ENCODE assay signal across 17 cellular contexts in genomic region chr20:23508449-23508848, GRCh38. TPM values are rescaled to one million over a fixed set of nuclear protein-coding genes. Genes with fewer than 3 reads are reported as not detected.
DNase-seq lines count a peak whose midpoint lies in the region; ATAC-seq and TF ChIP-seq lines count a peak whose summit lies in the region.
"Had no signal": no experiment of that assay in that cellular context is flagged by ENCODE, and none has a peak within 500 bp of the region (broad histone marks: within the 10 kb centered on the region; RNA-seq: fewer than 3 reads in every experiment).

No MANE protein-coding gene starts in this region.

- H3K27me3 ChIP-seq in GM23338 (ENCODE audit: insufficient read depth) (no peaks in the 10 kb centered on the region), endodermal cell (ENCODE audit: control insufficient read depth, insufficient read depth, low read length, poor library complexity, severe bottlenecking) (peaks cover 53% of the 10 kb centered on the region), testis (no peaks in the 10 kb centered on the region), heart left ventricle (peaks cover 0 to 7% (median 0%) of the 10 kb centered on the region in 9 donors)
- H3K27me3 ChIP-seq: BLaER1 treated with 17β-estradiol and CSF1 and Interleukin-3, amounts not matched to agents 10 nM and 100 nM had no signal

- no peaks in the 10 kb centered on the region for H3K79me2 ChIP-seq in GM23338 (replicated peaks; ENCODE audit: insufficient read depth)

- H3F3A ChIP-seq in GM23338 (replicated peaks; ENCODE audit: low read depth) = no peaks in the 10 kb centered on the region

- H3K27me3 Mint-ChIP-seq in GM23338 (ENCODE audit: insufficient read depth, low read depth, poor library complexity) (peaks cover 9% of the 10 kb centered on the region), endodermal cell (ENCODE audit: insufficient read depth) (peaks cover 67% of the 10 kb centered on the region), neural crest cell (ENCODE audit: low read depth) (no peaks in the 10 kb centered on the region)

- no peaks in the 10 kb centered on the region for H4K20me1 ChIP-seq in GM23338 (replicated peaks; ENCODE audit: insufficient read depth)
- H4K20me1 ChIP-seq: BLaER1 treated with 17β-estradiol and CSF1 and Interleukin-3, amounts not matched to agents 10 nM and 100 nM had no signal

- intact Hi-C loops in testis (cut with DNase I; ENCODE audit: low total_unique reads) (no loop called here), heart left ventricle (cut with DNase I) (loop anchor here in 1 of 10 donors (5.0 kb wide), 1 partner anchor 89 kb away; no protein-coding TSS in a partner anchor)

- no peak overlapping the region for H3K4me2 ChIP-seq in GM23338

- 0 out of 2 replicates have a peak overlapping the region, but pooled peaks have one; percentile 24 for H2AFZ ChIP-seq in GM23338

- no peak overlapping the region for H3K9ac ChIP-seq in endodermal cell (ENCODE audit: extremely low read depth, low read length, poor library complexity, severe bottlenecking)
- H3K9ac ChIP-seq: BLaER1 treated with 17β-estradiol and CSF1 and Interleukin-3, amounts not matched to agents 10 nM and 100 nM had no signal

- ATAC-seq in GM23338 = peak; percentile 25; the same call in 2 of the 3 replicates
- ATAC-seq in heart left ventricle = no peak

- 83 to 91% methylated on average over 1 to 5 of the region's 5 CpGs for WGBS in endodermal cell (ENCODE audit: insufficient coverage in 1 of 2, insufficient read length in 1 of 2), 2 experiments
- WGBS in testis, 2 donors = 50 to 64% methylated on average over 5 of the region's 5 CpGs
- 42 to 55% (median 49%) methylated on average over 5 of the region's 5 CpGs for WGBS in heart left ventricle, 4 donors

- H3K4me3 Mint-ChIP-seq in GM23338 (no peak overlapping the region; the same call in 2 of the 3 replicates), endodermal cell (no peak overlapping the region), neural crest cell (no peak overlapping the region)
- H3K4me3 Mint-ChIP-seq: CD4-positive, CD25-positive, alpha-beta regulatory T cell; IgD-negative memory B cell had no signal

- no peak for TF ChIP-seq CTCF in GM23338 (conservative IDR thresholded peaks at IDR 0.05; ENCODE audit: low read depth in 2 of 2)
- no peak for TF ChIP-seq CTCF in endodermal cell (conservative IDR thresholded peaks at IDR 0.05)
- no peak for TF ChIP-seq CTCF in neural crest cell (conservative IDR thresholded peaks at IDR 0.05)
- no peak for TF ChIP-seq CTCF in testis (IDR thresholded peaks at IDR 0.05)
- TF ChIP-seq CTCF in heart left ventricle (IDR thresholded peaks at IDR 0.05) = no peak

- H3K9me2 ChIP-seq in GM23338 (ENCODE audit: insufficient read depth) = no peaks in the 10 kb centered on the region

- H3K36me3 Mint-ChIP-seq in GM23338 (ENCODE audit: low read depth) (no peaks in the 10 kb centered on the region), endodermal cell (ENCODE audit: low read depth) (no peaks in the 10 kb centered on the region), neural crest cell (ENCODE audit: low read depth) (no peaks in the 10 kb centered on the region)
- H3K36me3 Mint-ChIP-seq: CD4-positive, CD25-positive, alpha-beta regulatory T cell; IgD-negative memory B cell had no signal

- H3K4me1 Mint-ChIP-seq in GM23338 (peaks cover 25% of the 10 kb centered on the region), endodermal cell (peaks cover 15% of the 10 kb centered on the region), neural crest cell (peaks cover 25% of the 10 kb centered on the region)
- H3K4me1 Mint-ChIP-seq: CD4-positive, CD25-positive, alpha-beta regulatory T cell had no signal

- H3K9me3 ChIP-seq in endodermal cell (ENCODE audit: control insufficient read depth, low read length) (no peaks in the 10 kb centered on the region), testis (no peaks in the 10 kb centered on the region), heart left ventricle (no peaks in the 10 kb centered on the region)
- H3K9me3 ChIP-seq: BLaER1 treated with 17β-estradiol and CSF1 and Interleukin-3, amounts not matched to agents 10 nM and 100 nM had no signal

- H3K4me1 ChIP-seq in GM23338 (ENCODE audit: insufficient read depth) (peaks cover 6% of the 10 kb centered on the region; the same call in 1 of the 2 replicates), endodermal cell (ENCODE audit: control insufficient read depth, insufficient read depth, low read length) (peaks cover 11% of the 10 kb centered on the region), testis (peaks cover 23% of the 10 kb centered on the region), heart left ventricle (no peaks in the 10 kb centered on the region)

- no peak overlapping the region for H3K4me3 ChIP-seq in GM23338
- H3K4me3 ChIP-seq in endodermal cell (ENCODE audit: low read length) = no peak overlapping the region
- H3K4me3 ChIP-seq in testis = no peak overlapping the region
- no peak overlapping the region for H3K4me3 ChIP-seq in heart left ventricle
- H3K4me3 ChIP-seq: BLaER1 treated with 17β-estradiol and CSF1 and Interleukin-3, amounts not matched to agents 10 nM and 100 nM had no signal

- no peak for TF ChIP-seq POLR2A in testis (IDR thresholded peaks at IDR 0.05)
- TF ChIP-seq POLR2A in heart left ventricle (IDR thresholded peaks at IDR 0.05) = no peak

- no peaks in the 10 kb centered on the region for H3K36me3 ChIP-seq in GM23338 (ENCODE audit: insufficient read depth)
- no peaks in the 10 kb centered on the region for H3K36me3 ChIP-seq in endodermal cell (ENCODE audit: control insufficient read depth, insufficient read depth, low read length)
- no peaks in the 10 kb centered on the region for H3K36me3 ChIP-seq in testis (ENCODE audit: low read depth, missing control alignments)
- H3K36me3 ChIP-seq in heart left ventricle = no peaks in the 10 kb centered on the region
- H3K36me3 ChIP-seq: BLaER1 treated with 17β-estradiol and CSF1 and Interleukin-3, amounts not matched to agents 10 nM and 100 nM had no signal

- H3K27ac Mint-ChIP-seq in GM23338 (no peak overlapping the region), endodermal cell (peak overlapping the region; percentile 62), neural crest cell (ENCODE audit: unreplicated experiment) (peak overlapping the region; percentile 99)
- H3K27ac Mint-ChIP-seq: CD4-positive, CD25-positive, alpha-beta regulatory T cell; IgD-negative memory B cell had no signal

- DNase-seq in GM23338 (ENCODE audit: low spot score) (no peak), endodermal cell (no peak), neural crest cell (ENCODE audit: low read depth, low spot score) (no peak), testis (no peak), NCI-H526 treated with DMSO at 0.1 percent for 48 hours (lab: John Stamatoyannopoulos, UW) (no peak), heart left ventricle (no peak), DMS53 (lab: John Stamatoyannopoulos, UW) (no peak), EL (no peak)
- DNase-seq: ACHN; CD4-positive, CD25-positive, alpha-beta regulatory T cell; DMS79 treated with DMSO at 0.1 percent for 48 hours; GF-D8; H7 had no signal

- H3K9me3 Mint-ChIP-seq in GM23338 (no peaks in the 10 kb centered on the region), endodermal cell (no peaks in the 10 kb centered on the region), neural crest cell (no peaks in the 10 kb centered on the region)
- H3K9me3 Mint-ChIP-seq: CD4-positive, CD25-positive, alpha-beta regulatory T cell; IgD-negative memory B cell had no signal

- no peak overlapping the region for H3K27ac ChIP-seq in GM23338 (ENCODE audit: low read depth)
- H3K27ac ChIP-seq in endodermal cell (ENCODE audit: low read depth, low read length) = no peak overlapping the region
- H3K27ac ChIP-seq in testis = peak overlapping the region; percentile 68 to 71
- H3K27ac ChIP-seq in heart left ventricle = no peak overlapping the region
- H3K27ac ChIP-seq: BLaER1 treated with 17β-estradiol and CSF1 and Interleukin-3, amounts not matched to agents 10 nM and 100 nM had no signal

TF ChIP-seq in GM23338, 12 proteins besides CTCF, POLR2A, EP300 and RAD21 (continues in another document):
- TF ChIP-seq NANOG (IDR thresholded peaks at IDR 0.05; ENCODE audit: borderline replicate concordance) (no peak), JUNB (IDR thresholded peaks at IDR 0.05; ENCODE audit: unreplicated experiment) (no peak)

RNA-seq across cellular contexts. Expression of gene CST8, which starts 17.5 kb away (rescaled TPM):
- not detected in 2 replicates for total RNA-seq in GM23338 (2014; rRNA removed; shearing (Covaris generic))
- not detected in 2 replicates for polyA plus RNA-seq in GM23338 (2016; fragmentation: Nextera tagmentation; extraction: Ambion mirVana)
- total RNA-seq in endodermal cell = not detected
- not detected for polyA plus RNA-seq in endodermal cell (2013, experiment 1 of 2)
- polyA plus RNA-seq in endodermal cell (2013, experiment 2 of 2) = not detected
- not detected in 2 replicates for total RNA-seq in neural crest cell
- 10 to 100 TPM in 1 of 2 donors, 1 to 10 TPM in 1; 9.0 to 14.3 TPM for total RNA-seq in testis
- 31.5 TPM for polyA plus RNA-seq in testis (ENCODE audit: insufficient read depth, low read depth, low replicate concordance)
- total RNA-seq in heart left ventricle = not detected
- not detected for polyA plus RNA-seq in heart left ventricle
- total RNA-seq: A172; CD4-positive, CD25-positive, alpha-beta regulatory T cell; H7; HT-29 had no signal
- polyA plus RNA-seq: CD4-positive, CD25-positive, alpha-beta regulatory T cell; IgD-negative memory B cell had no signal

RNA-seq across cellular contexts. Expression of gene CST11, which starts 55.8 kb away (rescaled TPM):
- total RNA-seq in GM23338 (2014; rRNA removed; shearing (Covaris generic)) = not detected in 2 replicates
- polyA plus RNA-seq in GM23338 (2016; fragmentation: Nextera tagmentation; extraction: Ambion mirVana) = 0.73 TPM in 1 of 2 replicates, not detected in the other
- total RNA-seq in endodermal cell = under 1 TPM in 1 of 2 donors, not detected in 1; 0.69 TPM
- polyA plus RNA-seq in endodermal cell (2013, experiment 1 of 2) = not detected
- not detected for polyA plus RNA-seq in endodermal cell (2013, experiment 2 of 2)
- not detected in 2 replicates for total RNA-seq in neural crest cell
- total RNA-seq in testis = not detected
- not detected for polyA plus RNA-seq in testis (ENCODE audit: insufficient read depth, low read depth, low replicate concordance)
- total RNA-seq in heart left ventricle = not detected
- polyA plus RNA-seq in heart left ventricle = not detected
- total RNA-seq: A172; CD4-positive, CD25-positive, alpha-beta regulatory T cell; H7; HT-29 had no signal
- polyA plus RNA-seq: CD4-positive, CD25-positive, alpha-beta regulatory T cell; IgD-negative memory B cell had no signal

RNA-seq across cellular contexts. Expression of gene CST9L, which starts 59.8 kb away (rescaled TPM):
- not detected in 2 replicates for total RNA-seq in GM23338 (2014; rRNA removed; shearing (Covaris generic))
- not detected in 2 replicates for polyA plus RNA-seq in GM23338 (2016; fragmentation: Nextera tagmentation; extraction: Ambion mirVana)
- not detected for total RNA-seq in endodermal cell
- polyA plus RNA-seq in endodermal cell (2013, experiment 1 of 2) = not detected
- polyA plus RNA-seq in endodermal cell (2013, experiment 2 of 2) = not detected
- not detected in 2 replicates for total RNA-seq in neural crest cell
- 100 to 1,000 TPM in 1 of 2 donors, 10 to 100 TPM in 1; 78.8 to 127 TPM for total RNA-seq in testis
- polyA plus RNA-seq in testis (ENCODE audit: insufficient read depth, low read depth, low replicate concordance) = 184 TPM
- not detected for total RNA-seq in heart left ventricle
- polyA plus RNA-seq in heart left ventricle = not detected
- total RNA-seq: A172; CD4-positive, CD25-positive, alpha-beta regulatory T cell; H7; HT-29 had no signal
- polyA plus RNA-seq: CD4-positive, CD25-positive, alpha-beta regulatory T cell; IgD-negative memory B cell had no signal

Comparison
In these comparisons a context has a peak if more than half of its experiments do, and no peak if none do; other contexts are left out.
1. H3K27ac ChIP-seq: peak in testis (2 of 2); none in GM23338 (single experiment), endodermal cell (single experiment) and heart left ventricle (0 of 12).
2. RNA of gene CST8, which starts 17.5 kb away (total RNA-seq): 9.0 to 14.3 TPM in testis; not detected in GM23338, not detected in endodermal cell, not detected in neural crest cell and not detected in heart left ventricle; every median in the first group is over 10 times any median in the second.
3. RNA of gene CST9L, which starts 59.8 kb away (total RNA-seq): 78.8 to 127 TPM in testis; not detected in GM23338, not detected in endodermal cell, not detected in neural crest cell and not detected in heart left ventricle; every median in the first group is over 10 times any median in the second.